Comparison of ENCODE assay signal across 8 cellular contexts in genomic region chr1:210233216-210233494, GRCh38. TPM values are rescaled to one million over a fixed set of nuclear protein-coding genes. Genes with fewer than 3 reads are reported as not detected.
A peak's percentile ranks its signal among the peaks of the same experiment; 100 is the strongest.
DNase-seq lines count a peak whose midpoint lies in the region; ATAC-seq and TF ChIP-seq lines count a peak whose summit lies in the region.

No MANE protein-coding gene starts in this region.

- H3K36me3 Mint-ChIP-seq in stimulated activated naive CD8-positive, alpha-beta T cell treated with anti-CD3 and anti-CD28 coated beads, Interleukin-15, Interleukin-2, amounts not matched to agents 100 ng/mL and 50 ng/mL, for 24 hours (ENCODE audit: low read depth) = no peaks in the 10 kb centered on the region

- H3K27me3 Mint-ChIP-seq in stimulated activated naive CD8-positive, alpha-beta T cell treated with anti-CD3 and anti-CD28 coated beads, Interleukin-15, Interleukin-2, amounts not matched to agents 100 ng/mL and 50 ng/mL, for 24 hours = peaks cover 61% of the 10 kb centered on the region

- peak overlapping the region; percentile 57 to 98 (median 87) for H3K4me3 ChIP-seq in breast epithelium

- H3K9me3 ChIP-seq in breast epithelium = no peaks in the 10 kb centered on the region

- no peaks in the 10 kb centered on the region for H3K36me3 ChIP-seq in breast epithelium

- H3K4me1 Mint-ChIP-seq in stimulated activated naive CD8-positive, alpha-beta T cell treated with anti-CD3 and anti-CD28 coated beads, Interleukin-15, Interleukin-2, amounts not matched to agents 100 ng/mL and 50 ng/mL, for 24 hours (ENCODE audit: low read depth) = peaks cover 11% of the 10 kb centered on the region

- H3K4me3 Mint-ChIP-seq in stimulated activated naive CD8-positive, alpha-beta T cell treated with anti-CD3 and anti-CD28 coated beads, Interleukin-15, Interleukin-2, amounts not matched to agents 100 ng/mL and 50 ng/mL, for 24 hours = peak overlapping the region; percentile 21

- H3K27ac Mint-ChIP-seq in stimulated activated naive CD8-positive, alpha-beta T cell treated with anti-CD3 and anti-CD28 coated beads, Interleukin-15, Interleukin-2, amounts not matched to agents 100 ng/mL and 50 ng/mL, for 24 hours = no peak overlapping the region

- H3K4me1 ChIP-seq in breast epithelium = peaks cover 2 to 8% of the 10 kb centered on the region in 2 donors

- ATAC-seq in Right ventricle myocardium inferior (peak; percentile 23), GM21423 (IDR thresholded peaks at IDR 0.05; ENCODE audit: unreplicated experiment) (no peak)

- TF ChIP-seq POLR2A in breast epithelium (IDR thresholded peaks at IDR 0.05) = no peak

- H3K9me3 Mint-ChIP-seq in stimulated activated naive CD8-positive, alpha-beta T cell treated with anti-CD3 and anti-CD28 coated beads, Interleukin-15, Interleukin-2, amounts not matched to agents 100 ng/mL and 50 ng/mL, for 24 hours = no peaks in the 10 kb centered on the region

- intact Hi-C loops in Right ventricle myocardium inferior (cut with DNase I) = loop anchor here (10.0 kb wide), 1 partner anchor 408 kb away; the partner anchor contains the start of gene UTP25
- intact Hi-C loops in cardiac septum (cut with DNase I) = loop anchor here (2.0 to 10.0 kb wide), 2 partner anchors 68 to 162 kb away; no protein-coding TSS in a partner anchor
- intact Hi-C loops in breast epithelium (cut with DNase I; ENCODE audit: low total_unique reads) = no loop called here

- H3K27me3 ChIP-seq in breast epithelium = no peaks in the 10 kb centered on the region

- TF ChIP-seq CTCF in breast epithelium (IDR thresholded peaks at IDR 0.05) = no peak

- DNase-seq in Right ventricle myocardium inferior (ENCODE audit: missing footprints) (peak; percentile 72), cardiac septum (ENCODE audit: low spot score) (no peak), breast epithelium (ENCODE audit: low spot score in 2 of 2) (no peak), kidney tubule cell (ENCODE audit: low spot score) (peak; percentile 33), SIG-M5 (lab: John Stamatoyannopoulos, UW) (no peak)
- DNase-seq in activated CD4-positive, alpha-beta T cell treated with anti-CD3 and anti-CD28 coated beads for 48 hours = no peak

- H3K27ac ChIP-seq in breast epithelium = peak overlapping the region; percentile 96

RNA-seq across cellular contexts. Expression of gene SERTAD4, which starts 0.6 kb away (rescaled TPM):
- total RNA-seq in Right ventricle myocardium inferior (5.1 TPM), cardiac septum (3.7 TPM), breast epithelium (10 to 100 TPM in 1 of 3 donors, 1 to 10 TPM in 1, under 1 TPM in 1; 0.80 to 47.9 (median 7.9) TPM)

Comparison
In these comparisons a context has a peak if more than half of its experiments do, and no peak if none do; other contexts are left out.
1. DNase-seq: peak in Right ventricle myocardium inferior (single experiment) and kidney tubule cell (single experiment); none in cardiac septum (single experiment), breast epithelium (0 of 2), SIG-M5 (single experiment) and activated CD4-positive, alpha-beta T cell treated with anti-CD3 and anti-CD28 coated beads for 48 hours (single experiment).